ENCODE assay signal across 16 cellular contexts in genomic region chr21:29074783-29075182, GRCh38. TPM values are rescaled to one million over a fixed set of nuclear protein-coding genes. Genes with fewer than 3 reads are reported as not detected.
A peak's percentile ranks its signal among the peaks of the same experiment; 100 is the strongest.
DNase-seq lines count a peak whose midpoint lies in the region; ATAC-seq and TF ChIP-seq lines count a peak whose summit lies in the region.
"Had no signal": no experiment of that assay in that cellular context is flagged by ENCODE, and none has a peak within 500 bp of the region (broad histone marks: within the 10 kb centered on the region; RNA-seq: fewer than 3 reads in every experiment).

No MANE protein-coding gene starts in this region.

- H3K27ac Mint-ChIP-seq in activated CD4-positive, alpha-beta T cell treated with anti-CD3 and anti-CD28 coated beads, Interleukin-2, amount 10 ng/mL, durations not matched to agents 24 days and 14 days, result peak overlapping the region; percentile 49
- 0 out of 2 replicates have a peak overlapping the region, but pooled peaks have one; percentile 29 for H3K27ac Mint-ChIP-seq in HFFc6
- peak overlapping the region; percentile 78 for H3K27ac Mint-ChIP-seq in activated naive CD8-positive, alpha-beta T cell treated with anti-CD3 and anti-CD28 coated beads for 36 hours
- H3K27ac Mint-ChIP-seq in neural crest cell (ENCODE audit: unreplicated experiment), result no peak overlapping the region

- no peaks in the 10 kb centered on the region for H3K27me3 Mint-ChIP-seq in activated CD4-positive, alpha-beta T cell treated with anti-CD3 and anti-CD28 coated beads, Interleukin-2, amount 10 ng/mL, durations not matched to agents 24 days and 14 days
- H3K27me3 Mint-ChIP-seq in HFFc6 (ENCODE audit: insufficient read depth) (peaks cover 3% of the 10 kb centered on the region), neural crest cell (ENCODE audit: low read depth) (no peaks in the 10 kb centered on the region)
- no peaks in the 10 kb centered on the region for H3K27me3 Mint-ChIP-seq in activated naive CD8-positive, alpha-beta T cell treated with anti-CD3 and anti-CD28 coated beads for 36 hours

- no peak for TF ChIP-seq CTCF in HFFc6 (IDR thresholded peaks at IDR 0.05)
- TF ChIP-seq CTCF in neural crest cell (conservative IDR thresholded peaks at IDR 0.05), result no peak

- peaks cover 5% of the 10 kb centered on the region for H3K9me3 Mint-ChIP-seq in activated CD4-positive, alpha-beta T cell treated with anti-CD3 and anti-CD28 coated beads, Interleukin-2, amount 10 ng/mL, durations not matched to agents 24 days and 14 days
- H3K9me3 Mint-ChIP-seq in HFFc6, result no peaks in the 10 kb centered on the region
- H3K9me3 Mint-ChIP-seq in activated naive CD8-positive, alpha-beta T cell treated with anti-CD3 and anti-CD28 coated beads for 36 hours, result peaks cover 3% of the 10 kb centered on the region
- no peaks in the 10 kb centered on the region for H3K9me3 Mint-ChIP-seq in neural crest cell

- ATAC-seq in HG02610 (IDR thresholded peaks at IDR 0.05; ENCODE audit: unreplicated experiment) (no peak), left colon (no peak)
- ATAC-seq: esophagus mucosa had no signal

- no peak for DNase-seq in activated CD4-positive, alpha-beta T cell treated with anti-CD3 and anti-CD28 coated beads, Interleukin-2, amount 10 ng/mL, durations not matched to agents 24 days and 14 days
- no peak for DNase-seq in activated CD4-positive, alpha-beta T cell treated with anti-CD3 and anti-CD28 coated beads, Interleukin-2, amount 50 U/mL, for 1 hour
- no peak for DNase-seq in HFFc6
- DNase-seq in activated naive CD8-positive, alpha-beta T cell treated with anti-CD3 and anti-CD28 coated beads for 36 hours, result no peak
- DNase-seq in neural crest cell (ENCODE audit: low read depth, low spot score), result no peak
- no peak for DNase-seq in HCEC 1CT
- DNase-seq in left colon, result no peak
- DNase-seq: activated gamma-delta T cell; cerebellar nuclear complex; DMS79 treated with DMSO at 0.1 percent for 48 hours; H7; NCI-H1417; NCI-H524 treated with DMSO at 0.1 percent for 48 hours; stimulated activated CD4-positive, alpha-beta T cell treated with anti-CD3 and anti-CD28 coated beads, Interleukin-1b, Interleukin-23, amount 100 ng/mL, for 48 hours had no signal

- intact Hi-C loops in activated CD4-positive, alpha-beta T cell treated with anti-CD3 and anti-CD28 coated beads, Interleukin-2, amount 10 ng/mL, durations not matched to agents 24 days and 14 days (cut with micrococcal nuclease), result loop anchor here (5.0 kb wide), 3 partner anchors 123 to 273 kb away; no protein-coding TSS in a partner anchor
- intact Hi-C loops in left colon (cut with DNase I, micrococcal nuclease), result no loop called here

- peaks cover 56% of the 10 kb centered on the region for H3K4me1 Mint-ChIP-seq in activated CD4-positive, alpha-beta T cell treated with anti-CD3 and anti-CD28 coated beads, Interleukin-2, amount 10 ng/mL, durations not matched to agents 24 days and 14 days
- H3K4me1 Mint-ChIP-seq in HFFc6 (ENCODE audit: low read depth) (peaks cover 68% of the 10 kb centered on the region), neural crest cell (peaks cover 28% of the 10 kb centered on the region)
- H3K4me1 Mint-ChIP-seq in activated naive CD8-positive, alpha-beta T cell treated with anti-CD3 and anti-CD28 coated beads for 36 hours, result peaks cover 54% of the 10 kb centered on the region

- H3K36me3 Mint-ChIP-seq in activated CD4-positive, alpha-beta T cell treated with anti-CD3 and anti-CD28 coated beads, Interleukin-2, amount 10 ng/mL, durations not matched to agents 24 days and 14 days (ENCODE audit: low read depth), result peaks cover 24% of the 10 kb centered on the region
- H3K36me3 Mint-ChIP-seq in HFFc6 (ENCODE audit: low read depth) (peaks cover 23% of the 10 kb centered on the region), neural crest cell (ENCODE audit: low read depth) (no peaks in the 10 kb centered on the region)
- peaks cover 32% of the 10 kb centered on the region for H3K36me3 Mint-ChIP-seq in activated naive CD8-positive, alpha-beta T cell treated with anti-CD3 and anti-CD28 coated beads for 36 hours

- peak overlapping the region; percentile 49 for H3K4me3 Mint-ChIP-seq in activated CD4-positive, alpha-beta T cell treated with anti-CD3 and anti-CD28 coated beads, Interleukin-2, amount 10 ng/mL, durations not matched to agents 24 days and 14 days
- H3K4me3 Mint-ChIP-seq in HFFc6 (peak overlapping the region; percentile 22; the same call in 1 of the 2 replicates), neural crest cell (peak overlapping the region; percentile 87)
- H3K4me3 Mint-ChIP-seq in activated naive CD8-positive, alpha-beta T cell treated with anti-CD3 and anti-CD28 coated beads for 36 hours, result no peak overlapping the region

RNA-seq across cellular contexts. Expression of gene CCT8, which starts 1.3 kb away (rescaled TPM):
- 432 and 438 TPM in 2 replicates for total RNA-seq in activated CD4-positive, alpha-beta T cell treated with anti-CD3 and anti-CD28 coated beads, Interleukin-2, amount 10 ng/mL, durations not matched to agents 24 days and 14 days
- 100 to 1,000 TPM; 209 to 258 (median 227) TPM for total RNA-seq in HFFc6 (2021; fragmentation: NEBNext Ultra II Directional; extraction: Animal tissue kit (Norgen Biotek cat#: 25700))
- total RNA-seq in activated naive CD8-positive, alpha-beta T cell treated with anti-CD3 and anti-CD28 coated beads for 36 hours, result 100 to 1,000 TPM; 504 to 510 TPM
- total RNA-seq in neural crest cell, result 308 and 323 TPM in 2 replicates
- total RNA-seq in left colon, result 10 to 100 TPM; 79.6 to 86.4 TPM

RNA-seq across cellular contexts. Expression of gene USP16, which starts 50.3 kb away (rescaled TPM):
- total RNA-seq in activated CD4-positive, alpha-beta T cell treated with anti-CD3 and anti-CD28 coated beads, Interleukin-2, amount 10 ng/mL, durations not matched to agents 24 days and 14 days, result 45.7 and 46.7 TPM in 2 replicates
- total RNA-seq in HFFc6 (2021; fragmentation: NEBNext Ultra II Directional; extraction: Animal tissue kit (Norgen Biotek cat#: 25700)), result 10 to 100 TPM; 28.1 to 43.1 (median 37.1) TPM
- total RNA-seq in activated naive CD8-positive, alpha-beta T cell treated with anti-CD3 and anti-CD28 coated beads for 36 hours, result 10 to 100 TPM; 59.0 to 61.6 TPM
- 29.5 and 31.7 TPM in 2 replicates for total RNA-seq in neural crest cell
- total RNA-seq in left colon, result 10 to 100 TPM; 33.4 to 36.1 TPM

RNA-seq across cellular contexts. Expression of gene RWDD2B, which starts 55.6 kb away (rescaled TPM):
- 12.2 and 12.3 TPM in 2 replicates for total RNA-seq in activated CD4-positive, alpha-beta T cell treated with anti-CD3 and anti-CD28 coated beads, Interleukin-2, amount 10 ng/mL, durations not matched to agents 24 days and 14 days
- total RNA-seq in HFFc6 (2021; fragmentation: NEBNext Ultra II Directional; extraction: Animal tissue kit (Norgen Biotek cat#: 25700)), result 10 to 100 TPM; 30.0 to 34.5 (median 31.1) TPM
- 10 to 100 TPM; 24.3 to 24.5 TPM for total RNA-seq in activated naive CD8-positive, alpha-beta T cell treated with anti-CD3 and anti-CD28 coated beads for 36 hours
- total RNA-seq in neural crest cell (8.7 and 9.9 TPM in 2 replicates), left colon (1 to 10 TPM; 8.2 to 9.2 TPM)

RNA-seq across cellular contexts. Expression of gene MAP3K7CL, which starts 55.7 kb away (rescaled TPM):
- total RNA-seq in activated CD4-positive, alpha-beta T cell treated with anti-CD3 and anti-CD28 coated beads, Interleukin-2, amount 10 ng/mL, durations not matched to agents 24 days and 14 days, result 4.0 and 4.3 TPM in 2 replicates
- total RNA-seq in HFFc6 (2021; fragmentation: NEBNext Ultra II Directional; extraction: Animal tissue kit (Norgen Biotek cat#: 25700)), result 10 to 100 TPM in 1 of 6 experiments, 1 to 10 TPM in 5; 6.2 to 11.4 (median 7.6) TPM
- 1 to 10 TPM; 4.8 to 5.7 TPM for total RNA-seq in activated naive CD8-positive, alpha-beta T cell treated with anti-CD3 and anti-CD28 coated beads for 36 hours
- total RNA-seq in neural crest cell (not detected in 2 replicates), left colon (1 to 10 TPM; 4.0 to 4.4 TPM)
- total RNA-seq: H7 had no signal
